Comparison of ENCODE assay signal across 9 cellular contexts in genomic region chrX:17812763-17813162, GRCh38. TPM values are rescaled to one million over a fixed set of nuclear protein-coding genes. Genes with fewer than 3 reads are reported as not detected.
DNase-seq lines count a peak whose midpoint lies in the region; ATAC-seq and TF ChIP-seq lines count a peak whose summit lies in the region.
"Had no signal": no experiment of that assay in that cellular context is flagged by ENCODE, and none has a peak within 500 bp of the region (broad histone marks: within the 10 kb centered on the region; RNA-seq: fewer than 3 reads in every experiment).

No MANE protein-coding gene starts in this region.

- no peak overlapping the region for H3K4me3 Mint-ChIP-seq in activated T-helper 1 cell treated with anti-CD3 and anti-CD28 coated beads, Interleukin-12 subunit alpha, Interleukin-12 subunit beta, Interleukin-2, Interleukin-4 antibody, amounts not matched to agents 30 ng/mL and 10 ng/mL and 1 ng/mL, durations not matched to agents 14 hours and 24 hours and 36 hours

- H3K4me3 ChIP-seq in SK-N-SH (ENCODE audit: low read depth in 2 of 2, low read length in 1 of 2) (no peak overlapping the region), Peyer's patch (no peak overlapping the region), right atrium auricular region (no peak overlapping the region), upper lobe of left lung (no peak overlapping the region)

- H3K9me3 ChIP-seq in SK-N-SH (no peaks in the 10 kb centered on the region), Peyer's patch (no peaks in the 10 kb centered on the region), right atrium auricular region (no peaks in the 10 kb centered on the region), upper lobe of left lung (no peaks in the 10 kb centered on the region)

- no peak overlapping the region for H3K4me2 ChIP-seq in SK-N-SH

- H3K4me1 ChIP-seq in SK-N-SH (ENCODE audit: control insufficient read depth in 1 of 2, insufficient read depth in 2 of 2, low read depth in 1 of 2, low read length in 1 of 2) = no peaks in the 10 kb centered on the region
- H3K4me1 ChIP-seq in Peyer's patch = no peaks in the 10 kb centered on the region
- H3K4me1 ChIP-seq in right atrium auricular region = peaks cover 0 to 6% of the 10 kb centered on the region in 2 donors
- H3K4me1 ChIP-seq in upper lobe of left lung = no peaks in the 10 kb centered on the region

- H3K9me2 ChIP-seq in SK-N-SH = no peaks in the 10 kb centered on the region

- DNase-seq in SK-N-SH = peak; percentile 38
- no peak for DNase-seq in Peyer's patch
- no peak for DNase-seq in right atrium auricular region (ENCODE audit: low spot score)
- no peak for DNase-seq in upper lobe of left lung
- no peak for DNase-seq in activated T-helper 1 cell treated with anti-CD3 and anti-CD28 coated beads, Interleukin-12 subunit alpha, Interleukin-12 subunit beta, Interleukin-2, Interleukin-4 antibody, amounts not matched to agents 30 ng/mL and 10 ng/mL and 1 ng/mL, durations not matched to agents 14 hours and 24 hours and 36 hours (ENCODE audit: low spot score)
- DNase-seq: activated T-cell treated with anti-CD3 and anti-CD28 coated beads, Interleukin-2, amount 50 U/mL, for 48 hours had no signal

- H3K27ac ChIP-seq in SK-N-SH (ENCODE audit: low read depth in 2 of 2, low read length in 1 of 2) (no peak overlapping the region), Peyer's patch (no peak overlapping the region), right atrium auricular region (no peak overlapping the region), upper lobe of left lung (no peak overlapping the region)

- H3K36me3 ChIP-seq in SK-N-SH (replicated peaks in 1 of 2; ENCODE audit: control insufficient read depth in 1 of 2, insufficient read depth in 2 of 2, low read length in 1 of 2) (no peaks in the 10 kb centered on the region), Peyer's patch (no peaks in the 10 kb centered on the region), right atrium auricular region (no peaks in the 10 kb centered on the region), upper lobe of left lung (no peaks in the 10 kb centered on the region)

- no peaks in the 10 kb centered on the region for H3F3A ChIP-seq in SK-N-SH (replicated peaks; ENCODE audit: insufficient read depth)

- H3K27ac Mint-ChIP-seq in activated T-helper 1 cell treated with anti-CD3 and anti-CD28 coated beads, Interleukin-12 subunit alpha, Interleukin-12 subunit beta, Interleukin-2, Interleukin-4 antibody, amounts not matched to agents 30 ng/mL and 10 ng/mL and 1 ng/mL, durations not matched to agents 14 hours and 24 hours and 36 hours = no peak overlapping the region

- POLR2A ChIA-PET in SK-N-SH (lab: Yijun Ruan, JAX) = no interaction called here

- no peaks in the 10 kb centered on the region for H3K9me3 Mint-ChIP-seq in activated T-helper 1 cell treated with anti-CD3 and anti-CD28 coated beads, Interleukin-12 subunit alpha, Interleukin-12 subunit beta, Interleukin-2, Interleukin-4 antibody, amounts not matched to agents 30 ng/mL and 10 ng/mL and 1 ng/mL, durations not matched to agents 14 hours and 24 hours and 36 hours

- intact Hi-C loops in activated T-helper 1 cell treated with anti-CD3 and anti-CD28 coated beads, Interleukin-12 subunit alpha, Interleukin-12 subunit beta, Interleukin-2, Interleukin-4 antibody, amounts not matched to agents 30 ng/mL and 10 ng/mL and 1 ng/mL, durations not matched to agents 14 hours and 24 hours and 36 hours (cut with micrococcal nuclease) = no loop called here

- H3K79me2 ChIP-seq in SK-N-SH (ENCODE audit: insufficient read depth) = no peaks in the 10 kb centered on the region

- no peaks in the 10 kb centered on the region for H3K36me3 Mint-ChIP-seq in activated T-helper 1 cell treated with anti-CD3 and anti-CD28 coated beads, Interleukin-12 subunit alpha, Interleukin-12 subunit beta, Interleukin-2, Interleukin-4 antibody, amounts not matched to agents 30 ng/mL and 10 ng/mL and 1 ng/mL, durations not matched to agents 14 hours and 24 hours and 36 hours (ENCODE audit: low read depth)

- ATAC-seq in SK-N-SH treated with all-trans-retinoic acid at 6 μM for 48 hours (no peak), upper lobe of left lung (ENCODE audit: low FRiP score in 2 of 2) (peak in 1 of 2 donors; percentile 40), GM19023 (IDR thresholded peaks at IDR 0.05; ENCODE audit: unreplicated experiment) (no peak), GM21447 (IDR thresholded peaks at IDR 0.05; ENCODE audit: unreplicated experiment) (no peak)

- no peak overlapping the region for H3K9ac ChIP-seq in SK-N-SH

- CTCF ChIA-PET in SK-N-SH (lab: Yijun Ruan, JAX) = interaction anchor here (0.7 to 4.3 kb wide), 18 partner anchors 10 to 565 kb away, joined by 3 to 12 read pairs (median 4); partner anchors contain the start of gene RAI2

- no peaks in the 10 kb centered on the region for H3K27me3 Mint-ChIP-seq in activated T-helper 1 cell treated with anti-CD3 and anti-CD28 coated beads, Interleukin-12 subunit alpha, Interleukin-12 subunit beta, Interleukin-2, Interleukin-4 antibody, amounts not matched to agents 30 ng/mL and 10 ng/mL and 1 ng/mL, durations not matched to agents 14 hours and 24 hours and 36 hours (ENCODE audit: insufficient read depth)

- no peaks in the 10 kb centered on the region for H3K4me1 Mint-ChIP-seq in activated T-helper 1 cell treated with anti-CD3 and anti-CD28 coated beads, Interleukin-12 subunit alpha, Interleukin-12 subunit beta, Interleukin-2, Interleukin-4 antibody, amounts not matched to agents 30 ng/mL and 10 ng/mL and 1 ng/mL, durations not matched to agents 14 hours and 24 hours and 36 hours (ENCODE audit: low read depth)

- TF ChIP-seq POLR2A in Peyer's patch (IDR thresholded peaks at IDR 0.05) (no peak), upper lobe of left lung (IDR thresholded peaks at IDR 0.05) (no peak)

- no peak overlapping the region for H2AFZ ChIP-seq in SK-N-SH (ENCODE audit: low read depth)

- 0% methylated on average over 1 of the region's 1 CpG for WGBS in SK-N-SH (ENCODE audit: low lambda C conversion rate)
- 30 to 35% methylated on average over 1 of the region's 1 CpG for WGBS in upper lobe of left lung, 2 donors

- H3K27me3 ChIP-seq in SK-N-SH (ENCODE audit: insufficient read depth) (no peaks in the 10 kb centered on the region), Peyer's patch (no peaks in the 10 kb centered on the region), right atrium auricular region (no peaks in the 10 kb centered on the region), upper lobe of left lung (no peaks in the 10 kb centered on the region)

- no peaks in the 10 kb centered on the region for H4K20me1 ChIP-seq in SK-N-SH (ENCODE audit: insufficient read depth)

- TF ChIP-seq CTCF in SK-N-SH (IDR thresholded peaks at IDR 0.05) = peak; percentile 50
- peak in 5 of 6 experiments; percentile 22 to 73 (median 66) for TF ChIP-seq CTCF in Peyer's patch (IDR thresholded peaks at IDR 0.05)
- peak; percentile 49 to 69 for TF ChIP-seq CTCF in right atrium auricular region (IDR thresholded peaks at IDR 0.05)
- TF ChIP-seq CTCF in upper lobe of left lung (IDR thresholded peaks at IDR 0.05) = peak in 5 of 6 experiments; percentile 28 to 51 (median 44)

- peak; percentile 66 for TF ChIP-seq RAD21 in SK-N-SH (IDR thresholded peaks at IDR 0.05; ENCODE audit: low read length)

- TF ChIP-seq EP300 in SK-N-SH (IDR thresholded peaks at IDR 0.05; ENCODE audit: borderline replicate concordance in 1 of 2, low read depth in 1 of 2, low read length in 1 of 2) = no peak
- TF ChIP-seq EP300 in upper lobe of left lung (IDR thresholded peaks at IDR 0.05) = no peak

TF ChIP-seq in SK-N-SH, 30 proteins besides CTCF, POLR2A, EP300 and RAD21 (continues in another document):
- no peak for TF ChIP-seq RXRA (IDR thresholded peaks at IDR 0.05; ENCODE audit: borderline replicate concordance, low read depth)
- no peak for TF ChIP-seq NRF1 (IDR thresholded peaks at IDR 0.05; ENCODE audit: low read depth, low read length)
- TF ChIP-seq SMC3 (IDR thresholded peaks at IDR 0.05; ENCODE audit: low read depth, low read length) = peak; percentile 42; the same call in 1 of the 2 replicates
- TF ChIP-seq PBX3 (IDR thresholded peaks at IDR 0.05) = no peak
- TF ChIP-seq TEAD4 (IDR thresholded peaks at IDR 0.05; ENCODE audit: borderline replicate concordance, insufficient read depth) = no peak

TF ChIP-seq in SK-N-SH treated with all-trans-retinoic acid at 6 μM for 48 hours, 23 proteins besides CTCF, POLR2A, EP300 and RAD21 (continues in another document):
- TF ChIP-seq ARNTL (CRISPR knock-in tag; IDR thresholded peaks at IDR 0.05; ENCODE audit: borderline replicate concordance, low read depth) = no peak
- TF ChIP-seq PATZ1 (CRISPR knock-in tag; IDR thresholded peaks at IDR 0.05; ENCODE audit: borderline replicate concordance) = no peak
- no peak for TF ChIP-seq BACH2 (CRISPR knock-in tag; IDR thresholded peaks at IDR 0.05; ENCODE audit: borderline replicate concordance)
- no peak for TF ChIP-seq CSDC2 (CRISPR knock-in tag; IDR thresholded peaks at IDR 0.05)
- no peak for TF ChIP-seq PPARA (CRISPR knock-in tag; IDR thresholded peaks at IDR 0.05; ENCODE audit: borderline replicate concordance)
- no peak for TF ChIP-seq ZFP30 (CRISPR knock-in tag; IDR thresholded peaks at IDR 0.05)

RNA-seq across cellular contexts. Expression of gene RAI2, which starts 48.3 kb away (rescaled TPM):
- polyA plus RNA-seq in SK-N-SH (2012; rRNA removed) = 0.03 and 0.07 TPM in 2 replicates
- 0.03 TPM in 1 of 2 replicates, not detected in the other for polyA plus RNA-seq in SK-N-SH (2012; cell fraction: cytosol; rRNA removed)
- polyA plus RNA-seq in SK-N-SH (2012; cell fraction: nucleus; rRNA removed) = not detected in 2 replicates
- total RNA-seq in Peyer's patch (10 to 100 TPM in 2 of 4 donors, 1 to 10 TPM in 2; 5.4 to 25.6 (median 9.9) TPM), right atrium auricular region (10 to 100 TPM; 13.9 to 29.6 TPM), upper lobe of left lung (10 to 100 TPM; 13.6 to 28.1 (median 19.1) TPM)
- 0.10 and 0.17 TPM in 2 replicates for total RNA-seq in activated T-helper 1 cell treated with anti-CD3 and anti-CD28 coated beads, Interleukin-12 subunit alpha, Interleukin-12 subunit beta, Interleukin-2, Interleukin-4 antibody, amounts not matched to agents 30 ng/mL and 10 ng/mL and 1 ng/mL, durations not matched to agents 14 hours and 24 hours and 36 hours
